Comparison of ENCODE assay signal across 20 cellular contexts in genomic region chr2:191881982-191882816, GRCh38.
"Had no signal": no experiment of that assay in that cellular context is flagged by ENCODE, and none has a peak within 500 bp of the region (broad histone marks: within the 10 kb centered on the region; RNA-seq: fewer than 3 reads in every experiment).

No MANE protein-coding gene starts in this region.

- H3K36me3 ChIP-seq: esophagus squamous epithelium, left ventricle myocardium inferior, neural progenitor cell, right atrium auricular region, vagina had no signal

- ATAC-seq: activated naive CD8-positive, alpha-beta T cell treated with anti-CD3 and anti-CD28 coated beads, Interleukin-2, amount 50 U/mL, for 24 hours; activated T-helper 17 cell treated with anti-CD3 and anti-CD28 coated beads, Interleukin-2, amount 50 U/mL, for 72 hours; natural killer cell had no signal

- H3K9me3 ChIP-seq: right atrium auricular region, vagina had no signal

- H3K4me3 ChIP-seq: esophagus squamous epithelium, left ventricle myocardium inferior, neural progenitor cell, right atrium auricular region, vagina had no signal

- H3K4me1 ChIP-seq: neural progenitor cell, parathyroid adenoma, right atrium auricular region, vagina had no signal

- H3K27me3 ChIP-seq: esophagus squamous epithelium, neural progenitor cell, right atrium auricular region, vagina had no signal

- DNase-seq: activated CD4-positive, alpha-beta T cell treated with anti-CD3 and anti-CD28 coated beads for 4 hours; activated CD4-positive, alpha-beta T cell treated with anti-CD3 and anti-CD28 coated beads, Interleukin-2, amount 50 U/mL, for 48 hours; activated CD8-positive, alpha-beta memory T cell treated with anti-CD3 and anti-CD28 coated beads, Interleukin-2, amount 50 U/mL, for 48 hours; activated gamma-delta T cell treated with Interleukin-2 at 50 U/mL for 16 hours; activated naive CD8-positive, alpha-beta T cell treated with anti-CD3 and anti-CD28 coated beads, Interleukin-2, amount 50 U/mL, for 24 hours; activated T-cell treated with anti-CD3 and anti-CD28 coated beads, Interleukin-2, amount 50 U/mL, for 4 hours; amygdala; caudate nucleus; esophagus squamous epithelium; foreskin melanocyte; left ventricle myocardium inferior; natural killer cell; occipital lobe; stimulated activated naive CD4-positive, alpha-beta T cell treated with Interleukin-2 at 50 U/mL for 16 hours; T-helper 1 cell had no signal

- H3K27ac ChIP-seq: esophagus squamous epithelium, left ventricle myocardium inferior, neural progenitor cell, parathyroid adenoma, right atrium auricular region, vagina had no signal
